In the genomic region with DNA sequence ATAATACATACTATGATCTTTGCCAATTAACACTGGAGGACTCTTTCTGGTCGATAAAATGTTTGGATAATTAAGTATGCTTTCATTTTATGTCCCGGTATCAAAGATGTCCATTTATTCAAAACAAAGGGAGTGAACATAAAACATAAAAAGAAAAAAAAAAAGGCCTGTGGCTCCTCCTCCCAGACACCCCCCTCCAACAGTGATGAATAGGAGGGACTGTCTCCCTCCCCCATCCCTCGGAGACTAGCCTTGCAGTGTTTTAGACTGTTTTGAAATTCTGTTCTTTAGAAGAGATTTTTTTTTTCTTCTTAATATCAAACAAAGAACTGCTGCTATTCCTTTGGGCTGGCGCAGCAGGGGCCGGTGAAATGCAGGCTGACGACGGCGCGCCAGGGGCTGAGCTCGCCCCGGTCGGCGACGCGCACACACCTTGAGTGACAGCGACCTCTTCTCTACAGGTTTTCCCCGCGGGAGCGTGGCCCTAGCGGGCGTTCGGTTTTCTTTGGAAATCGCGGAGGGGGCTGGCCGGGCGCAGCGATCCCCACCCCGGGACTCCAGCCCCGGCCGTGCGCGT, we compare ENCODE assay signal across 8 cellular contexts. TPM values are rescaled to one million over a fixed set of nuclear protein-coding genes. Genes with fewer than 3 reads are reported as not detected.
DNase-seq lines count a peak whose midpoint lies in the region; ATAC-seq and TF ChIP-seq lines count a peak whose summit lies in the region.

Gene LANCL2 (plus strand): TSS at position 235 of the 577 bp plus-strand sequence. CDS start 689 bp downstream, outside the sequence.

- peak within 1 kb of the TSS; percentile 99 for H3K27ac ChIP-seq in cardiac muscle cell
- peak within 1 kb of the TSS; percentile 97 to 99 for H3K27ac ChIP-seq in uterus

- intact Hi-C loops in cardiac septum (cut with DNase I) (loop anchor here (2.0 to 5.0 kb wide), 2 partner anchors 38 to 608 kb away; partner anchors contain the start of gene SEC61G), uterus (cut with DNase I; ENCODE audit: low total_unique reads) (loop anchor here (10.0 kb wide), 1 partner anchor 200 kb away; no protein-coding TSS in a partner anchor)

- TF ChIP-seq POLR2A in uterus (IDR thresholded peaks at IDR 0.05) = no peak

- DNase-seq in cardiac muscle cell (ENCODE audit: low read depth in 1 of 2, low spot score in 1 of 2) (peak; percentile 56 to 71), cardiac septum (ENCODE audit: low spot score) (no peak), NCI-H2107 (lab: John Stamatoyannopoulos, UW) (peak; percentile 32), fibroblast of pulmonary artery (ENCODE audit: low read depth) (peak; percentile 49), uterus (peak in 1 of 2 donors; percentile 41)
- peak; percentile 49 for DNase-seq in activated CD8-positive, alpha-beta memory T cell treated with anti-CD3 and anti-CD28 coated beads, Interleukin-2, amount 50 U/mL, for 4 hours

- H3K27me3 ChIP-seq in cardiac muscle cell (no peaks in the 10 kb centered on the region), neuron (ENCODE audit: insufficient read depth, low read length) (no peaks in the 10 kb centered on the region), uterus (no peaks in the 10 kb centered on the region)

- peak; percentile 38 for ATAC-seq in HG02938 (IDR thresholded peaks at IDR 0.05; ENCODE audit: unreplicated experiment)

- no peak for TF ChIP-seq CTCF in cardiac muscle cell (IDR thresholded peaks at IDR 0.05; ENCODE audit: low read depth, low read length)
- TF ChIP-seq CTCF in fibroblast of pulmonary artery (IDR thresholded peaks at IDR 0.05; ENCODE audit: low read length, missing control alignments) = no peak
- no peak for TF ChIP-seq CTCF in uterus (IDR thresholded peaks at IDR 0.05)

- H3K4me1 ChIP-seq in cardiac muscle cell (ENCODE audit: low read depth) (peaks cover 9% of the 10 kb centered on the region), neuron (ENCODE audit: insufficient read depth, low read length) (peaks cover 17% of the 10 kb centered on the region), uterus (peaks cover 0 to 15% of the 10 kb centered on the region in 2 donors)

- H3K36me3 ChIP-seq in cardiac muscle cell = no peaks in the 10 kb centered on the region
- H3K36me3 ChIP-seq in neuron (ENCODE audit: insufficient read depth, low read length) = no peaks in the 10 kb centered on the region
- no peaks in the 10 kb centered on the region for H3K36me3 ChIP-seq in uterus

- H3K4me3 ChIP-seq in cardiac muscle cell (peak within 1 kb of the TSS; percentile 83), fibroblast of pulmonary artery (replicated peaks; ENCODE audit: low read depth, low read length) (peak within 1 kb of the TSS; percentile 94), neuron (ENCODE audit: low read length) (peak within 1 kb of the TSS; percentile 77), uterus (peak within 1 kb of the TSS; percentile 88 to 99)

- H3K9me3 ChIP-seq in cardiac muscle cell (ENCODE audit: low read depth) (no peaks in the 10 kb centered on the region), neuron (ENCODE audit: low read length) (no peaks in the 10 kb centered on the region), uterus (no peaks in the 10 kb centered on the region)

- peak within 1 kb of the TSS; percentile 83 for H2AFZ ChIP-seq in neuron (ENCODE audit: low read depth, low read length)

RNA-seq across cellular contexts. Expression of gene LANCL2, which starts in this region (rescaled TPM):
- total RNA-seq in cardiac muscle cell (13.8 and 21.7 TPM in 2 replicates), cardiac septum (5.9 TPM), uterus (10 to 100 TPM in 1 of 4 donors, 1 to 10 TPM in 3; 3.5 to 31.4 (median 6.7) TPM)
- polyA plus RNA-seq in cardiac muscle cell = 12.1 and 18.8 TPM in 2 replicates
